ENCODE assay signal across 1 cellular context in the genomic region with DNA sequence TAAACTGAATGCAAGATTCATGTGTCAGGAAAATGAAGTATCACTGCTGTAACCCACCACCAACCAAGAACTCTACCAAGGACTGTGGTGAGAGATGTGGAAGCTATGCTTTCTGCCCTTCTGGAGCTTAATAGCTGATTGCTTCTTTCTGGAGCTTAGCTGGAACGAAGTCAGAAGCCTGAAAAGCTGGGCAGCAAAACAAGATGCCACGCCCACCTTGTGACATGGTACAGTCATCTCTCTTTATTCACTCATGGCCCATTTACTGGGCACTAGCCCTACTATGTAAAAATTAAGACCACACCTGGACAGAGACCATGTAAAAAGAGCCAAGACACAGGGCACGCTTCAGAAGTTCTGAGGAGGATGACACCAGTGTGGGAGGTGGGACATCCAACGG.
TF ChIP-seq lines count a peak whose summit lies in the region.

No MANE protein-coding gene starts in this region.

TF ChIP-seq in HepG2, 621 proteins besides CTCF, POLR2A, EP300 and RAD21 (continued from another document):
- TF ChIP-seq, protein P1, sequence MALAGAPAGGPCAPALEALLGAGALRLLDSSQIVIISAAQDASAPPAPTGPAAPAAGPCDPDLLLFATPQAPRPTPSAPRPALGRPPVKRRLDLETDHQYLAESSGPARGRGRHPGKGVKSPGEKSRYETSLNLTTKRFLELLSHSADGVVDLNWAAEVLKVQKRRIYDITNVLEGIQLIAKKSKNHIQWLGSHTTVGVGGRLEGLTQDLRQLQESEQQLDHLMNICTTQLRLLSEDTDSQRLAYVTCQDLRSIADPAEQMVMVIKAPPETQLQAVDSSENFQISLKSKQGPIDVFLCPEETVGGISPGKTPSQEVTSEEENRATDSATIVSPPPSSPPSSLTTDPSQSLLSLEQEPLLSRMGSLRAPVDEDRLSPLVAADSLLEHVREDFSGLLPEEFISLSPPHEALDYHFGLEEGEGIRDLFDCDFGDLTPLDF (CRISPR knock-in tag; IDR thresholded peaks at IDR 0.05) = no peak
- TF ChIP-seq FOXO1 (CRISPR knock-in tag; IDR thresholded peaks at IDR 0.05) (no peak), CENPBD1 (CRISPR knock-in tag; IDR thresholded peaks at IDR 0.05; ENCODE audit: borderline replicate concordance, low read depth) (no peak)
